ENCODE assay signal across 14 cellular contexts in the genomic region with DNA sequence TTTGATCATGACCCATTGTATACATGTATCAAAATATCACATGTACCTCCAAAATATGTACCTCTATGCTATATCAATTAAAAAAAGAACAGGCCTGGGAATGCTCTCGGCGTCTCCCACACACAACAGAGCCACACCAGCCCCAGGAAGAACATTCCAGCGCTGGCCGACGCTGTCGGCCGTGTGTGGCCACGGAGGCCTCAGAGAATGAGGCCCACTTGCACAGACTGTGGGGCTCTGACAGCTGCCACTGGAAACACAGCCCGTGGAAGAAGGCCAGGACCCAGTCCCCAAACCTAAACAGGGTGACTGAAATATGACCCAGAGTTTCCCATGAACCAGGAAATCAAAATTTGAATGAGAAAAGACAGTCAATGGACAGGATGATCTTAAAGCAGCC.
DNase-seq lines count a peak whose midpoint lies in the region; ATAC-seq and TF ChIP-seq lines count a peak whose summit lies in the region.
"Had no signal": no experiment of that assay in that cellular context is flagged by ENCODE, and none has a peak within 500 bp of the region (broad histone marks: within the 10 kb centered on the region; RNA-seq: fewer than 3 reads in every experiment).

No MANE protein-coding gene starts in this region.

- H3K4me3 Mint-ChIP-seq in chondrocyte (ENCODE audit: unreplicated experiment) (no peak overlapping the region), nephron progenitor cell (no peak overlapping the region)
- no peak overlapping the region for H3K4me3 Mint-ChIP-seq in CD4-positive, alpha-beta memory T cell
- H3K4me3 Mint-ChIP-seq: HFFc6 had no signal

- no peak overlapping the region for H3K4me3 ChIP-seq in CD4-positive, alpha-beta memory T cell (ENCODE audit: low read length in 2 of 2)
- H3K4me3 ChIP-seq: HAP-1 had no signal

- H3K36me3 ChIP-seq in CD4-positive, alpha-beta memory T cell (ENCODE audit: insufficient read depth, low read length): no peaks in the 10 kb centered on the region
- H3K36me3 ChIP-seq: BE2C, HAP-1 had no signal

- intact Hi-C loops in cardiac septum (cut with DNase I) (loop anchor here (10.0 kb wide), 1 partner anchor 463 kb away; no protein-coding TSS in a partner anchor), left ventricle myocardium superior (cut with micrococcal nuclease) (no loop called here)
- intact Hi-C loops in CD4-positive, alpha-beta memory T cell (cut with micrococcal nuclease): loop anchor here (10.0 kb wide), 1 partner anchor 463 kb away; no protein-coding TSS in a partner anchor

- TF ChIP-seq CTCF in chondrocyte (IDR thresholded peaks at IDR 0.05): no peak
- no peak for TF ChIP-seq CTCF in nephron progenitor cell (IDR thresholded peaks at IDR 0.05)

- no peak overlapping the region for H3K27ac ChIP-seq in CD4-positive, alpha-beta memory T cell (ENCODE audit: low read depth, low read length)
- H3K27ac ChIP-seq: C4-2B had no signal

- H3K27ac Mint-ChIP-seq in chondrocyte (ENCODE audit: unreplicated experiment) (no peak overlapping the region), nephron progenitor cell (peak overlapping the region; percentile 64)
- peak overlapping the region in 1 of 7 donors; percentile 65 for H3K27ac Mint-ChIP-seq in CD4-positive, alpha-beta memory T cell
- H3K27ac Mint-ChIP-seq: HFFc6 had no signal

- H3K4me1 ChIP-seq in CD4-positive, alpha-beta memory T cell (ENCODE audit: insufficient read depth, low read length): peaks cover 20% of the 10 kb centered on the region

- CTCF ChIA-PET in HEK293T (lab: Yijun Ruan, JAX): no interaction called here
- CTCF ChIA-PET in CD4-positive, alpha-beta memory T cell (lab: Charles Lee; ENCODE audit: partially characterized antibody): no interaction called here

- POLR2A ChIA-PET in HEK293T (lab: Yijun Ruan, JAX): no interaction called here
- POLR2A ChIA-PET in CD4-positive, alpha-beta memory T cell (lab: Charles Lee; ENCODE audit: partially characterized antibody): no interaction called here

- no peaks in the 10 kb centered on the region for H3K36me3 Mint-ChIP-seq in chondrocyte (ENCODE audit: low read depth)
- H3K36me3 Mint-ChIP-seq in nephron progenitor cell (ENCODE audit: low read depth): peaks cover 40% of the 10 kb centered on the region
- peaks cover 5 to 12% of the 10 kb centered on the region in 2 donors for H3K36me3 Mint-ChIP-seq in CD4-positive, alpha-beta memory T cell

- ATAC-seq in left ventricle myocardium superior (no peak), left lobe of liver (no peak)
- ATAC-seq: HepG2 had no signal

- H3K27me3 Mint-ChIP-seq in chondrocyte (ENCODE audit: low read depth) (no peaks in the 10 kb centered on the region), nephron progenitor cell (ENCODE audit: low read depth, poor library complexity) (peaks cover 17% of the 10 kb centered on the region)
- no peaks in the 10 kb centered on the region for H3K27me3 Mint-ChIP-seq in CD4-positive, alpha-beta memory T cell

- no peaks in the 10 kb centered on the region for H3K27me3 ChIP-seq in CD4-positive, alpha-beta memory T cell (ENCODE audit: insufficient read depth, low read length)
- H3K27me3 ChIP-seq: BE2C had no signal

- H3K9me3 ChIP-seq in CD4-positive, alpha-beta memory T cell (ENCODE audit: control insufficient read depth in 1 of 2, low read length in 2 of 2): no peaks in the 10 kb centered on the region
- H3K9me3 ChIP-seq: BE2C, HAP-1 had no signal

- H3K9me3 Mint-ChIP-seq in chondrocyte (ENCODE audit: low read depth) (no peaks in the 10 kb centered on the region), nephron progenitor cell (peaks cover 16% of the 10 kb centered on the region)
- peaks cover 0 to 1% (median 0%) of the 10 kb centered on the region in 8 donors for H3K9me3 Mint-ChIP-seq in CD4-positive, alpha-beta memory T cell
- H3K9me3 Mint-ChIP-seq: HFFc6 had no signal

- H3K4me1 Mint-ChIP-seq in chondrocyte (ENCODE audit: low read depth) (peaks cover 11% of the 10 kb centered on the region), nephron progenitor cell (peaks cover 26% of the 10 kb centered on the region)
- H3K4me1 Mint-ChIP-seq in CD4-positive, alpha-beta memory T cell: peaks cover 19 to 34% (median 29%) of the 10 kb centered on the region in 4 donors

- peak; percentile 24 for DNase-seq in cardiac septum (ENCODE audit: low spot score)
- DNase-seq in left ventricle myocardium superior: no peak
- DNase-seq in chondrocyte (ENCODE audit: low spot score): peak; percentile 26
- DNase-seq in nephron progenitor cell: no peak
- no peak for DNase-seq in left lobe of liver (ENCODE audit: low spot score)
- no peak for DNase-seq in HEK293T (ENCODE audit: extremely low spot score)
- no peak for DNase-seq in CD4-positive, alpha-beta memory T cell
- DNase-seq: BE2C, DMS53, GF-D8, HFFc6 had no signal

TF ChIP-seq in HEK293T, 16 proteins besides CTCF, POLR2A, EP300 and RAD21:
- no peak for TF ChIP-seq LEF1 (IDR thresholded peaks at IDR 0.05; ENCODE audit: borderline replicate concordance)
- no peak for TF ChIP-seq BHLHE40 (IDR thresholded peaks at IDR 0.05; ENCODE audit: borderline replicate concordance)
- TF ChIP-seq ARNT (IDR thresholded peaks at IDR 0.05): no peak
- no peak for TF ChIP-seq CTBP1 (IDR thresholded peaks at IDR 0.05; ENCODE audit: borderline replicate concordance)
- no peak for TF ChIP-seq HDGF (IDR thresholded peaks at IDR 0.05; ENCODE audit: borderline replicate concordance)
- no peak for TF ChIP-seq SUZ12 (IDR thresholded peaks at IDR 0.05)
- TF ChIP-seq L3MBTL2 (conservative IDR thresholded peaks at IDR 0.05): no peak
- no peak for TF ChIP-seq NFRKB (IDR thresholded peaks at IDR 0.05)
- no peak for TF ChIP-seq SP1 (IDR thresholded peaks at IDR 0.05)
- TF ChIP-seq, protein P1, sequence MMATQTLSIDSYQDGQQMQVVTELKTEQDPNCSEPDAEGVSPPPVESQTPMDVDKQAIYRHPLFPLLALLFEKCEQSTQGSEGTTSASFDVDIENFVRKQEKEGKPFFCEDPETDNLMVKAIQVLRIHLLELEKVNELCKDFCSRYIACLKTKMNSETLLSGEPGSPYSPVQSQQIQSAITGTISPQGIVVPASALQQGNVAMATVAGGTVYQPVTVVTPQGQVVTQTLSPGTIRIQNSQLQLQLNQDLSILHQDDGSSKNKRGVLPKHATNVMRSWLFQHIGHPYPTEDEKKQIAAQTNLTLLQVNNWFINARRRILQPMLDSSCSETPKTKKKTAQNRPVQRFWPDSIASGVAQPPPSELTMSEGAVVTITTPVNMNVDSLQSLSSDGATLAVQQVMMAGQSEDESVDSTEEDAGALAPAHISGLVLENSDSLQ (IDR thresholded peaks at IDR 0.05): no peak
- no peak for TF ChIP-seq FOXM1 (IDR thresholded peaks at IDR 0.05; ENCODE audit: borderline replicate concordance)
- TF ChIP-seq FOXK2 (IDR thresholded peaks at IDR 0.05): no peak
- TF ChIP-seq ZNF384 (IDR thresholded peaks at IDR 0.05): no peak
- TF ChIP-seq ELF4 (IDR thresholded peaks at IDR 0.05): no peak
- no peak for TF ChIP-seq TARDBP (IDR thresholded peaks at IDR 0.05)
- TF ChIP-seq FOXA1 (IDR thresholded peaks at IDR 0.05): no peak

Comparison
In these comparisons a context has a peak if more than half of its experiments do, and no peak if none do; other contexts are left out.
1. DNase-seq: peak in cardiac septum (single experiment) and chondrocyte (single experiment); none in left ventricle myocardium superior (single experiment), nephron progenitor cell (single experiment), left lobe of liver (single experiment), HEK293T (single experiment) and CD4-positive, alpha-beta memory T cell (0 of 5).